Comparison of ENCODE assay signal across 11 cellular contexts in genomic region chr15:70535071-70535954, GRCh38.
DNase-seq lines count a peak whose midpoint lies in the region; ATAC-seq and TF ChIP-seq lines count a peak whose summit lies in the region.
"Had no signal": no experiment of that assay in that cellular context is flagged by ENCODE, and none has a peak within 500 bp of the region (broad histone marks: within the 10 kb centered on the region; RNA-seq: fewer than 3 reads in every experiment).

No MANE protein-coding gene starts in this region.

- H3K36me3 Mint-ChIP-seq in neural progenitor cell, result no peaks in the 10 kb centered on the region

- H3F3A ChIP-seq in neural progenitor cell (ENCODE audit: low read depth) (peaks cover 3% of the 10 kb centered on the region), SK-N-SH (replicated peaks; ENCODE audit: insufficient read depth) (peaks cover 5% of the 10 kb centered on the region)

- no peaks in the 10 kb centered on the region for H3K79me2 ChIP-seq in neural progenitor cell (ENCODE audit: low read depth)
- H3K79me2 ChIP-seq in SK-N-SH (ENCODE audit: insufficient read depth), result no peaks in the 10 kb centered on the region

- H4K20me1 ChIP-seq in neural progenitor cell (ENCODE audit: low read depth), result no peaks in the 10 kb centered on the region
- no peaks in the 10 kb centered on the region for H4K20me1 ChIP-seq in SK-N-SH (ENCODE audit: insufficient read depth)

- no peaks in the 10 kb centered on the region for H3K9me3 Mint-ChIP-seq in neural progenitor cell

- peak overlapping the region; percentile 88 for H3K27ac Mint-ChIP-seq in neural progenitor cell

- TF ChIP-seq CTCF in RWPE2 (IDR thresholded peaks at IDR 0.05; ENCODE audit: poor library complexity, severe bottlenecking) (no peak), neural progenitor cell (IDR thresholded peaks at IDR 0.05) (no peak), SK-N-SH (IDR thresholded peaks at IDR 0.05) (no peak)

- H3K9me3 ChIP-seq in RWPE2 (ENCODE audit: severe bottlenecking) (no peaks in the 10 kb centered on the region), neural progenitor cell (ENCODE audit: low read depth) (no peaks in the 10 kb centered on the region), SK-N-SH (no peaks in the 10 kb centered on the region)

- H3K4me1 ChIP-seq in RWPE2 (ENCODE audit: insufficient read depth, poor library complexity, severe bottlenecking), result peaks cover 3% of the 10 kb centered on the region
- peaks cover 28% of the 10 kb centered on the region for H3K4me1 ChIP-seq in neural progenitor cell
- H3K4me1 ChIP-seq in SK-N-SH (ENCODE audit: control insufficient read depth in 1 of 2, insufficient read depth in 2 of 2, low read depth in 1 of 2, low read length in 1 of 2), result peaks cover 0 to 15% of the 10 kb centered on the region in 2 experiments; a peak in 2 of 4 replicates
- H3K4me1 ChIP-seq: HAP-1 had no signal

- ATAC-seq in RWPE2 (ENCODE audit: low read depth), result no peak

- H3K9ac ChIP-seq in neural progenitor cell (no peak overlapping the region), SK-N-SH (no peak overlapping the region)

- H2AFZ ChIP-seq in neural progenitor cell (replicated peaks) (peak overlapping the region; percentile 68), SK-N-SH (ENCODE audit: low read depth) (no peak overlapping the region)

- CTCF ChIA-PET in SK-N-SH (lab: Yijun Ruan, JAX), result interaction anchor here (0.8 to 1.6 kb wide), 5 partner anchors 9 to 997 kb away, joined by 3 to 4 read pairs (median 3); no protein-coding TSS in a partner anchor

- 90% methylated on average over 11 of the region's 11 CpGs for WGBS in SK-N-SH (ENCODE audit: low lambda C conversion rate)

- H3K27me3 ChIP-seq in RWPE2 (ENCODE audit: insufficient read depth, poor library complexity, severe bottlenecking), result no peaks in the 10 kb centered on the region
- H3K27me3 ChIP-seq in neural progenitor cell, result no peaks in the 10 kb centered on the region
- H3K27me3 ChIP-seq in SK-N-SH (ENCODE audit: insufficient read depth), result no peaks in the 10 kb centered on the region; the same call in none of the 2 replicates

- no peak overlapping the region for H3K27ac ChIP-seq in RWPE2 (ENCODE audit: poor library complexity, severe bottlenecking)
- H3K27ac ChIP-seq in neural progenitor cell, result no peak overlapping the region
- no peak overlapping the region for H3K27ac ChIP-seq in SK-N-SH (ENCODE audit: low read depth in 2 of 2, low read length in 1 of 2)
- H3K27ac ChIP-seq: VCaP had no signal

- no peaks in the 10 kb centered on the region for H3K36me3 ChIP-seq in RWPE2 (ENCODE audit: low read depth)
- no peaks in the 10 kb centered on the region for H3K36me3 ChIP-seq in neural progenitor cell
- no peaks in the 10 kb centered on the region for H3K36me3 ChIP-seq in SK-N-SH (replicated peaks in 1 of 2; ENCODE audit: control insufficient read depth in 1 of 2, insufficient read depth in 2 of 2, low read length in 1 of 2)
- H3K36me3 ChIP-seq: HAP-1 had no signal

- no peak overlapping the region for H3K4me3 ChIP-seq in RWPE2 (ENCODE audit: severe bottlenecking)
- H3K4me3 ChIP-seq in neural progenitor cell, result no peak overlapping the region
- no peak overlapping the region for H3K4me3 ChIP-seq in SK-N-SH (ENCODE audit: low read depth in 2 of 2, low read length in 1 of 2)
- H3K4me3 ChIP-seq: HAP-1 had no signal

- H3K4me1 Mint-ChIP-seq in neural progenitor cell, result peaks cover 42% of the 10 kb centered on the region

- peak overlapping the region; percentile 62 for H3K4me2 ChIP-seq in neural progenitor cell
- no peak overlapping the region for H3K4me2 ChIP-seq in SK-N-SH

- TF ChIP-seq EP300 in SK-N-SH (IDR thresholded peaks at IDR 0.05; ENCODE audit: borderline replicate concordance in 1 of 2, low read depth in 1 of 2, low read length in 1 of 2), result no peak

- no peak overlapping the region for H3K4me3 Mint-ChIP-seq in neural progenitor cell

- POLR2A ChIA-PET in SK-N-SH (lab: Yijun Ruan, JAX), result no interaction called here

- no peak for TF ChIP-seq RAD21 in SK-N-SH (IDR thresholded peaks at IDR 0.05; ENCODE audit: low read length)

- no peaks in the 10 kb centered on the region for H3K9me2 ChIP-seq in SK-N-SH

- peaks cover 3% of the 10 kb centered on the region for H3K27me3 Mint-ChIP-seq in neural progenitor cell (ENCODE audit: insufficient read depth, low read depth)

- peak; percentile 89 for DNase-seq in GDM1 (lab: John Stamatoyannopoulos, UW)
- peak; percentile 42 for DNase-seq in RWPE2 (ENCODE audit: low spot score)
- DNase-seq in activated effector memory CD4-positive, alpha-beta T cell treated with Interleukin-2 at 50 U/mL for 16 hours, result peak; percentile 45
- no peak for DNase-seq in neural progenitor cell (ENCODE audit: low spot score)
- no peak for DNase-seq in NAMALWA (ENCODE audit: low spot score)
- no peak for DNase-seq in SK-N-SH
- no peak for DNase-seq in GM03348 (ENCODE audit: low spot score)
- DNase-seq in AG20443 (ENCODE audit: low spot score), result no peak
- DNase-seq: NCI-H1048 had no signal

TF ChIP-seq in SK-N-SH, 30 proteins besides CTCF, POLR2A, EP300 and RAD21:
- TF ChIP-seq TEAD4 (IDR thresholded peaks at IDR 0.05; ENCODE audit: borderline replicate concordance, insufficient read depth) (no peak), SIN3A (IDR thresholded peaks at IDR 0.05; ENCODE audit: borderline replicate concordance, low read depth, low read length) (no peak), RFX5 (IDR thresholded peaks at IDR 0.05; ENCODE audit: low read length) (no peak)

Comparison
In these comparisons a context has a peak if more than half of its experiments do, and no peak if none do; other contexts are left out.
1. DNase-seq: peak in GDM1 (single experiment), RWPE2 (single experiment) and activated effector memory CD4-positive, alpha-beta T cell treated with Interleukin-2 at 50 U/mL for 16 hours (single experiment); none in neural progenitor cell (single experiment), NAMALWA (single experiment), SK-N-SH (single experiment), GM03348 (single experiment) and AG20443 (single experiment).